1 cellular context compared by ENCODE assay signal in genomic region chr9:38039907-38040682, GRCh38.
A peak's percentile ranks its signal among the peaks of the same experiment; 100 is the strongest.
TF ChIP-seq lines count a peak whose summit lies in the region.

No MANE protein-coding gene starts in this region.

TF ChIP-seq in K562, 482 proteins besides CTCF, POLR2A, EP300 and RAD21 (continued from another document and continues in another):
- TF ChIP-seq MGA (IDR thresholded peaks at IDR 0.05) (no peak), BCOR (IDR thresholded peaks at IDR 0.05) (peak; percentile 94), ZNF431 (CRISPR knock-in tag; IDR thresholded peaks at IDR 0.05) (no peak), DACH1 (IDR thresholded peaks at IDR 0.05; ENCODE audit: partially characterized antibody) (peak; percentile 55), CCAR2 (IDR thresholded peaks at IDR 0.05; ENCODE audit: low read depth, low read length) (no peak), ZNF280A (IDR thresholded peaks at IDR 0.05; ENCODE audit: low read depth, partially characterized antibody) (no peak), HES1 (IDR thresholded peaks at IDR 0.05; ENCODE audit: low read depth) (no peak), TRIM25 (IDR thresholded peaks at IDR 0.05; ENCODE audit: borderline replicate concordance) (no peak), ETS2 (tag; IDR thresholded peaks at IDR 0.05; ENCODE audit: borderline replicate concordance, poor library complexity, severe bottlenecking) (no peak), HIVEP1 (CRISPR knock-in tag; IDR thresholded peaks at IDR 0.05) (no peak), ZNF274 (IDR thresholded peaks at IDR 0.05; ENCODE audit: borderline replicate concordance, low read depth, low read length) (no peak), POLR3A (IDR thresholded peaks at IDR 0.05; ENCODE audit: borderline replicate concordance, extremely low read depth, insufficient read depth, insufficient read length) (no peak), ZSCAN29 (IDR thresholded peaks at IDR 0.05) (no peak), NR2C1 (IDR thresholded peaks at IDR 0.05) (no peak), NR2C1 (tag; IDR thresholded peaks at IDR 0.05) (no peak), KLF10 (CRISPR knock-in tag; IDR thresholded peaks at IDR 0.05) (no peak), ATF4 (CRISPR knock-in tag; IDR thresholded peaks at IDR 0.05) (peak; percentile 8; the same call in 1 of the 2 replicates), ZNF551 (CRISPR knock-in tag; IDR thresholded peaks at IDR 0.05) (no peak), ETV5 (CRISPR knock-in tag; IDR thresholded peaks at IDR 0.05; ENCODE audit: low read depth) (no peak; the same call in 1 of the 2 replicates), RFX1 (IDR thresholded peaks at IDR 0.05) (no peak), POLR2G (IDR thresholded peaks at IDR 0.05; ENCODE audit: low read depth, low read length) (no peak; the same call in 1 of the 2 replicates), ASH1L (IDR thresholded peaks at IDR 0.05; ENCODE audit: borderline replicate concordance, low read depth, partially characterized antibody) (no peak), POLR2H (tag; IDR thresholded peaks at IDR 0.05; ENCODE audit: low read depth) (no peak), HLTF (IDR thresholded peaks at IDR 0.05) (no peak), U2AF2 (optimal IDR thresholded peaks at IDR 0.05; ENCODE audit: low read depth, low read length) (no peak), E2F8 (IDR thresholded peaks at IDR 0.05; ENCODE audit: low read depth, partially characterized antibody) (no peak), ILF3 (IDR thresholded peaks at IDR 0.05; ENCODE audit: borderline replicate concordance) (no peak), HDGF (IDR thresholded peaks at IDR 0.05) (peak; percentile 74; the same call in 1 of the 2 replicates), CREBBP (IDR thresholded peaks at IDR 0.05; ENCODE audit: low read depth, low read length) (no peak), SMAD3 (CRISPR knock-in tag; conservative IDR thresholded peaks at IDR 0.05) (no peak), NBN (IDR thresholded peaks at IDR 0.05; ENCODE audit: low read depth) (no peak), ZFP91 (CRISPR knock-in tag; IDR thresholded peaks at IDR 0.05) (no peak), ZNF592 (IDR thresholded peaks at IDR 0.05) (no peak)
